Comparison of ENCODE assay signal across 2 cellular contexts in the genomic region with DNA sequence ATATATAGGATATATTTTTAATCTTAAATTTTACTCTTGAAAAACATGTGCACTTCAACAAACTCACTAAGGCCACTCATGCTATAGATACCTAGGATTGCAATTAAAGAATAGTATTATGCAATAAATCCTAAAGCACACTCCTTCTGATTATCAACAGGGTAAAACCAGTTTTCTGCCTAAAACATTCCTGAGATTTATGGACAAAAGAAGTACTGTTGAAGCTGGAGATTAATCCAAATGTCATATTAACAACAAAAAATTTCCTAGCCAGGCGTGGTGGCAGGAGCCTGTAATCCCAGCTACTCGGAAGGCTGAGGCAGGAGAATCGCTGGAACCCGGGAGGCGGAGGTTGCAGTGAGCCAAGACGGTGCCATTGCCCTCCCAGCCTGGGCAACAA.
A peak's percentile ranks its signal among the peaks of the same experiment; 100 is the strongest.
TF ChIP-seq lines count a peak whose summit lies in the region.

No MANE protein-coding gene starts in this region.

TF ChIP-seq in A549, 52 proteins besides CTCF, POLR2A, EP300 and RAD21:
- TF ChIP-seq KDM1A (IDR thresholded peaks at IDR 0.05; ENCODE audit: low read depth) (no peak), CEBPB (IDR thresholded peaks at IDR 0.05) (0 out of 4 replicates have a peak, but pooled peaks have one; percentile 12 to 20), KDM5A (IDR thresholded peaks at IDR 0.05) (no peak)

TF ChIP-seq in H1, 55 proteins besides CTCF, POLR2A, EP300 and RAD21:
- 0 out of 2 replicates have a peak, but pooled peaks have one; percentile 19 for TF ChIP-seq CEBPB (IDR thresholded peaks at IDR 0.05; ENCODE audit: low read depth, low read length)
- TF ChIP-seq ASH2L (IDR thresholded peaks at IDR 0.05; ENCODE audit: low read length) = no peak
